In genomic region chr3:65020780-65021179, GRCh38 we compare ENCODE assay signal across 22 cellular contexts.
"Had no signal": no experiment of that assay in that cellular context is flagged by ENCODE, and none has a peak within 500 bp of the region (broad histone marks: within the 10 kb centered on the region; RNA-seq: fewer than 3 reads in every experiment).

No MANE protein-coding gene starts in this region.

- H3K27ac ChIP-seq: cardiac muscle cell, colonic mucosa, lower lobe of right lung, prostate gland had no signal

- H3K36me3 Mint-ChIP-seq: immature natural killer cell, naive B cell, WTC11 had no signal

- H3K27ac Mint-ChIP-seq: activated CD4-positive, alpha-beta memory T cell treated with anti-CD3 and anti-CD28 coated beads, Interleukin-2, amount 10 ng/mL, durations not matched to agents 7 days and 5 days; activated T-cell treated with anti-CD3 and anti-CD28 coated beads, Interleukin-2, amount 50 U/mL, for 24 hours; immature natural killer cell; naive B cell; WTC11 had no signal

- DNase-seq: activated CD4-positive, alpha-beta memory T cell treated with anti-CD3 and anti-CD28 coated beads, Interleukin-2, amount 10 ng/mL, durations not matched to agents 7 days and 5 days; activated CD4-positive, alpha-beta T cell treated with anti-CD3 and anti-CD28 coated beads for 4 hours; activated effector memory CD4-positive, alpha-beta T cell treated with Interleukin-2 at 50 U/mL for 16 hours; activated naive CD4-positive, alpha-beta T cell treated with anti-CD3 and anti-CD28 coated beads, Interleukin-2, amount 50 U/mL, for 16 hours; activated T-cell treated with anti-CD3 and anti-CD28 coated beads, Interleukin-2, amount 50 U/mL, for 24 hours; colonic mucosa; effector CD8-positive, alpha-beta T cell; foreskin melanocyte; immature natural killer cell; lower lobe of right lung; naive B cell; right cardiac atrium; small intestine; stimulated activated CD4-positive, alpha-beta T cell treated with anti-CD3 and anti-CD28 coated beads, Interleukin-4, amount 100 ng/mL, for 4 hours; stimulated activated CD8-positive, alpha-beta memory T cell treated with anti-CD3 and anti-CD28 coated beads, Interleukin-4, amount 100 ng/mL, for 48 hours; stimulated activated naive CD4-positive, alpha-beta T cell treated with Interleukin-2 at 50 U/mL for 16 hours; substantia nigra had no signal

- H3K27me3 ChIP-seq: cardiac muscle cell, colonic mucosa, tibial nerve had no signal

- H3K27me3 Mint-ChIP-seq: activated CD4-positive, alpha-beta memory T cell treated with anti-CD3 and anti-CD28 coated beads, Interleukin-2, amount 10 ng/mL, durations not matched to agents 7 days and 5 days; activated T-cell treated with anti-CD3 and anti-CD28 coated beads, Interleukin-2, amount 50 U/mL, for 24 hours; naive B cell had no signal

- ATAC-seq: lower lobe of right lung, right cardiac atrium, WTC11 had no signal

- H3K4me3 Mint-ChIP-seq: activated CD4-positive, alpha-beta memory T cell treated with anti-CD3 and anti-CD28 coated beads, Interleukin-2, amount 10 ng/mL, durations not matched to agents 7 days and 5 days; activated T-cell treated with anti-CD3 and anti-CD28 coated beads, Interleukin-2, amount 50 U/mL, for 24 hours; immature natural killer cell; naive B cell; WTC11 had no signal

- H3K4me3 ChIP-seq: cardiac muscle cell, colonic mucosa, lower lobe of right lung, prostate gland, tibial nerve had no signal

- H3K36me3 ChIP-seq: cardiac muscle cell, colonic mucosa, lower lobe of right lung, prostate gland had no signal

- H3K9me3 ChIP-seq: colonic mucosa, lower lobe of right lung, prostate gland, tibial nerve had no signal

- H3K9me3 Mint-ChIP-seq: WTC11 had no signal

- H3K4me1 ChIP-seq: colonic mucosa, lower lobe of right lung, prostate gland had no signal

- H3K4me1 Mint-ChIP-seq: activated CD4-positive, alpha-beta memory T cell treated with anti-CD3 and anti-CD28 coated beads, Interleukin-2, amount 10 ng/mL, durations not matched to agents 7 days and 5 days; immature natural killer cell; naive B cell had no signal

- FAIRE-seq: small intestine, TTC549 had no signal
